Comparison of ENCODE assay signal across 18 cellular contexts in genomic region chr18:48493856-48494255, GRCh38. TPM values are rescaled to one million over a fixed set of nuclear protein-coding genes. Genes with fewer than 3 reads are reported as not detected.
DNase-seq lines count a peak whose midpoint lies in the region; ATAC-seq, FAIRE-seq and TF ChIP-seq lines count a peak whose summit lies in the region.
"Had no signal": no experiment of that assay in that cellular context is flagged by ENCODE, and none has a peak within 500 bp of the region (broad histone marks: within the 10 kb centered on the region; RNA-seq: fewer than 3 reads in every experiment).

No MANE protein-coding gene starts in this region.

- H2AFZ ChIP-seq in keratinocyte (ENCODE audit: control insufficient read depth, low read length): no peak overlapping the region

- no peaks in the 10 kb centered on the region for H3K79me2 ChIP-seq in keratinocyte (ENCODE audit: control insufficient read depth, insufficient read depth, low read length)

- H3K27me3 ChIP-seq in adipocyte (replicated peaks; ENCODE audit: control insufficient read depth, insufficient read depth, low read length) (peaks cover 2% of the 10 kb centered on the region), keratinocyte (ENCODE audit: control insufficient read depth, extremely low read depth, insufficient read depth, low read length) (no peaks in the 10 kb centered on the region), pancreas (no peaks in the 10 kb centered on the region)

- no peak overlapping the region for H3K27ac Mint-ChIP-seq in activated CD4-positive, alpha-beta T cell treated with anti-CD3 and anti-CD28 coated beads, Interleukin-2, amount 10 ng/mL, durations not matched to agents 24 days and 14 days
- H3K27ac Mint-ChIP-seq: activated CD8-positive, alpha-beta T cell treated with anti-CD3 and anti-CD28 coated beads, Interleukin-2, amount 10 ng/mL, durations not matched to agents 7 days and 5 days; activated naive CD8-positive, alpha-beta T cell treated with anti-CD3 and anti-CD28 coated beads, Interleukin-2, amount 50 U/mL, for 24 hours had no signal

- FAIRE-seq in keratinocyte (lab: Jason Lieb, UNC) (no peak), pancreas (lab: Jason Lieb, UNC) (peak; percentile 9)
- FAIRE-seq: H1 had no signal

- dilution Hi-C loops in keratinocyte (cut with MboI; ENCODE audit: extremely low pct_ligation_motif_present, low sequenced_read_pairs): no loop called here

- no peaks in the 10 kb centered on the region for H4K20me1 ChIP-seq in keratinocyte (ENCODE audit: control insufficient read depth, extremely low read depth, insufficient read depth, low read length)

- H3K36me3 Mint-ChIP-seq in activated CD4-positive, alpha-beta T cell treated with anti-CD3 and anti-CD28 coated beads, Interleukin-2, amount 10 ng/mL, durations not matched to agents 24 days and 14 days (ENCODE audit: low read depth): no peaks in the 10 kb centered on the region

- intact Hi-C loops in pancreas (cut with DNase I): no loop called here
- intact Hi-C loops in activated CD4-positive, alpha-beta T cell treated with anti-CD3 and anti-CD28 coated beads, Interleukin-2, amount 10 ng/mL, durations not matched to agents 24 days and 14 days (cut with micrococcal nuclease): no loop called here

- 8 to 15% methylated on average over 1 of the region's 1 CpG for WGBS in pancreas, 2 donors

- H3K4me2 ChIP-seq in keratinocyte (ENCODE audit: control insufficient read depth, extremely low read depth, insufficient read depth, low read depth, low read length): peak overlapping the region; percentile 30

- H3K36me3 ChIP-seq in adipocyte (ENCODE audit: control insufficient read depth, insufficient read depth, low read length, severe bottlenecking) (no peaks in the 10 kb centered on the region), keratinocyte (ENCODE audit: control insufficient read depth in 2 of 2, extremely low read depth in 1 of 2, insufficient read depth in 2 of 2, low read length in 2 of 2) (no peaks in the 10 kb centered on the region), pancreas (no peaks in the 10 kb centered on the region)
- H3K36me3 ChIP-seq: WERI-Rb-1 had no signal

- H3K27ac ChIP-seq in keratinocyte (ENCODE audit: control insufficient read depth, insufficient read depth, low read length) (no peak overlapping the region), pancreas (peak overlapping the region in 2 of 4 donors; percentile 37 to 44)
- H3K27ac ChIP-seq: C4-2B, WERI-Rb-1 had no signal

- ATAC-seq in pancreas: peak in 3 of 4 donors; percentile 51 to 69 (median 56)
- ATAC-seq: activated CD8-positive, alpha-beta T cell treated with anti-CD3 and anti-CD28 coated beads, Interleukin-2, amount 10 ng/mL, durations not matched to agents 7 days and 5 days; activated naive CD8-positive, alpha-beta T cell treated with anti-CD3 and anti-CD28 coated beads, Interleukin-2, amount 50 U/mL, for 24 hours; Panc1 had no signal

- H3K4me3 ChIP-seq in adipocyte (ENCODE audit: low read length): peak overlapping the region; percentile 10
- no peak overlapping the region for H3K4me3 ChIP-seq in keratinocyte (ENCODE audit: control insufficient read depth in 2 of 3, extremely low read depth in 1 of 3, insufficient read depth in 2 of 3, low read depth in 1 of 3, low read length in 3 of 3)
- H3K4me3 ChIP-seq in pancreas: no peak overlapping the region

- TF ChIP-seq CTCF in keratinocyte (optimal IDR thresholded peaks at IDR 0.05 in 1 of 3, IDR thresholded peaks at IDR 0.05 in 1 of 3, conservative IDR thresholded peaks at IDR 0.05 in 1 of 3; ENCODE audit: extremely low read depth in 1 of 3, insufficient read depth in 2 of 3, low read length in 3 of 3): no peak
- TF ChIP-seq CTCF in pancreas (IDR thresholded peaks at IDR 0.05): no peak

- peaks cover 13% of the 10 kb centered on the region for H3K4me1 ChIP-seq in adipocyte (ENCODE audit: control insufficient read depth, insufficient read depth, low read length)
- peaks cover 24% of the 10 kb centered on the region for H3K4me1 ChIP-seq in keratinocyte (ENCODE audit: control insufficient read depth, extremely low read depth, insufficient read depth, low read length)
- peaks cover 0 to 12% (median 0%) of the 10 kb centered on the region in 3 donors for H3K4me1 ChIP-seq in pancreas

- H3K27me3 Mint-ChIP-seq in activated CD4-positive, alpha-beta T cell treated with anti-CD3 and anti-CD28 coated beads, Interleukin-2, amount 10 ng/mL, durations not matched to agents 24 days and 14 days: peaks cover 21% of the 10 kb centered on the region

- H3K9ac ChIP-seq in adipocyte (ENCODE audit: low read length) (peak overlapping the region; percentile 3), keratinocyte (ENCODE audit: control insufficient read depth, extremely low read depth, insufficient read depth, low read length) (no peak overlapping the region)

- no peaks in the 10 kb centered on the region for H3K9me1 ChIP-seq in keratinocyte (ENCODE audit: control insufficient read depth, extremely low read depth, insufficient read depth, low read length)

- H3K4me1 Mint-ChIP-seq in activated CD4-positive, alpha-beta T cell treated with anti-CD3 and anti-CD28 coated beads, Interleukin-2, amount 10 ng/mL, durations not matched to agents 24 days and 14 days: no peaks in the 10 kb centered on the region
- H3K4me1 Mint-ChIP-seq: activated naive CD8-positive, alpha-beta T cell treated with anti-CD3 and anti-CD28 coated beads, Interleukin-2, amount 50 U/mL, for 24 hours had no signal

- H3K9me3 ChIP-seq in adipocyte (ENCODE audit: control insufficient read depth, low read length): peaks cover 4% of the 10 kb centered on the region
- H3K9me3 ChIP-seq in keratinocyte (ENCODE audit: control insufficient read depth, low read depth, low read length): no peaks in the 10 kb centered on the region
- H3K9me3 ChIP-seq in pancreas: no peaks in the 10 kb centered on the region

- H3K9me3 Mint-ChIP-seq in activated CD4-positive, alpha-beta T cell treated with anti-CD3 and anti-CD28 coated beads, Interleukin-2, amount 10 ng/mL, durations not matched to agents 24 days and 14 days: peaks cover 7% of the 10 kb centered on the region

- DNase-seq in GM03348 (ENCODE audit: low spot score) (peak; percentile 20), adipocyte (ENCODE audit: low read depth) (no peak), keratinocyte (ENCODE audit: low read depth, low spot score) (no peak), pancreas (no peak), AG20443 (ENCODE audit: low spot score) (no peak), SKM-1 treated with dmso at 0.1 percent for 144 hours (lab: John Stamatoyannopoulos, UW; ENCODE audit: unreplicated experiment) (no peak)
- DNase-seq in activated CD4-positive, alpha-beta T cell treated with anti-CD3 and anti-CD28 coated beads, Interleukin-2, amount 10 ng/mL, durations not matched to agents 24 days and 14 days: no peak
- DNase-seq: activated CD8-positive, alpha-beta T cell treated with anti-CD3 and anti-CD28 coated beads, Interleukin-2, amount 10 ng/mL, durations not matched to agents 7 days and 5 days; activated naive CD8-positive, alpha-beta T cell treated with anti-CD3 and anti-CD28 coated beads, Interleukin-2, amount 50 U/mL, for 24 hours; glutamatergic neuron; MM.1S; NCI-H526; substantia nigra; T-helper 1 cell; WERI-Rb-1 had no signal

- H3K4me3 Mint-ChIP-seq in activated CD4-positive, alpha-beta T cell treated with anti-CD3 and anti-CD28 coated beads, Interleukin-2, amount 10 ng/mL, durations not matched to agents 24 days and 14 days: no peak overlapping the region
- H3K4me3 Mint-ChIP-seq: activated CD8-positive, alpha-beta T cell treated with anti-CD3 and anti-CD28 coated beads, Interleukin-2, amount 10 ng/mL, durations not matched to agents 7 days and 5 days; activated naive CD8-positive, alpha-beta T cell treated with anti-CD3 and anti-CD28 coated beads, Interleukin-2, amount 50 U/mL, for 24 hours had no signal

RNA-seq across cellular contexts. Expression of gene CTIF, which starts 45.0 kb away (rescaled TPM):
- polyA plus RNA-seq in keratinocyte (13.6 to 21.9 TPM (median 15.0 TPM) in 3 replicates), pancreas (10 to 100 TPM; 24.7 to 26.1 TPM)
- polyA plus RNA-seq in keratinocyte (2011; ENCODE audit: low read depth): 17.5 TPM
- 9.1 and 14.6 TPM in 2 replicates for polyA plus RNA-seq in keratinocyte (2011; cell fraction: cytosol; rRNA removed)
- 39.1 and 50.4 TPM in 2 replicates for polyA plus RNA-seq in keratinocyte (2011; cell fraction: nucleus; rRNA removed)
- 24.1 and 30.8 TPM in 2 replicates for polyA plus RNA-seq in keratinocyte (2012; ENCODE audit: low replicate concordance)
- polyA minus RNA-seq in keratinocyte: 32.1 to 53.2 TPM (median 34.4 TPM) in 3 replicates
- 20.9 TPM for polyA minus RNA-seq in keratinocyte (2011; cell fraction: cytosol; rRNA and poly(A)+ RNA removed)
- 32.9 and 56.7 TPM in 2 replicates for polyA minus RNA-seq in keratinocyte (2011; cell fraction: nucleus; rRNA and poly(A)+ RNA removed)
- 10 to 100 TPM; 15.1 to 27.4 (median 16.2) TPM for total RNA-seq in pancreas
- 6.5 and 9.5 TPM in 2 replicates for total RNA-seq in activated CD4-positive, alpha-beta T cell treated with anti-CD3 and anti-CD28 coated beads, Interleukin-2, amount 10 ng/mL, durations not matched to agents 24 days and 14 days
